In the genomic region with DNA sequence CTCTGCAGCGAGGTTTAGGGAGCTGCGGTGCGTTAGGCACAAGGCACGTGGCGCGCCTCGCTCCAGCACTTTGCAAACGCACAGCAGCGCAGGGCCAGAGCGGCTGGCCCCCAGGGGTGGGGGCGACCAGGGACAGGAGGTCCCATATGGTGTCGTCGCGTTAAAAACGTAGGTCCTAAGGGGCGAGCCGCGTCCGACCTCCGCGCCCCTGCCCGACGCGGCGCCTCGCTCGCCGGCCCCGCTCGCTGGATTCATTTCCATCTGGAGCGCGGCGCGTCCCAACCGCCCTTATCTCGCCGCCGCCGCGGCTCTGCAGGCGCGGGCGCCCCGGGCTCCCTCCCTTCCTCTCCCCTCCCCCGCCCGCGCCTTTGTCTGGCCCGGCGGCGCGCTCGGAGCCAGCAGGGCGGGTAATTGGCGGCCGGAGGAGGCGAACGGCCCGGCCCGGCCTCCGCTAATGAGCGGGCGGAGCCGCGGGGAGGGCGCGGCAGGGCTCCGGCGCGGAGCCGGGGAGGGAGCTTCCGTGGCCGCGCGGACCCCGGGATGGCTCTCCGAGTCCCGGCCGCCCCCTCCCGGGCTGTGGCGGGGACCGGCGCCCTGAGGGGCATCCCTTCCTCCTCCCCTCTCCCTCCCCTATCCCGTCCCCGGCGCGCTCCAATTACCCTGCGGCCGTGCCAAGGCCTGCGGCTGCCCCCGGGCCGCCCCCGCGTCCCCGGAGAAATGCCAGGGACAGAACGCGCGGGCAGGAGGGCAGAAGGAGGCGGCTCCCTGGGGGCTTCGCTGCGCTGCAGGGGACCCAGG, we compare ENCODE assay signal across 8 cellular contexts.
DNase-seq lines count a peak whose midpoint lies in the region; ATAC-seq and TF ChIP-seq lines count a peak whose summit lies in the region.

No MANE protein-coding gene starts in this region.

- H3K27me3 ChIP-seq in prostate gland (replicated peaks; ENCODE audit: insufficient read depth) = no peaks in the 10 kb centered on the region

- 0% methylated on average over 43 of the region's 100 CpGs for WGBS in prostate gland

- intact Hi-C loops in left ventricle myocardium superior (cut with micrococcal nuclease) (no loop called here), prostate gland (cut with DNase I) (no loop called here)

- TF ChIP-seq POLR2A in prostate gland (IDR thresholded peaks at IDR 0.05) = no peak

- TF ChIP-seq CTCF in prostate gland (IDR thresholded peaks at IDR 0.05) = no peak

- H3K9me3 ChIP-seq in prostate gland = no peaks in the 10 kb centered on the region

- H3K36me3 ChIP-seq in prostate gland = no peaks in the 10 kb centered on the region

- DNase-seq in NCI-H2081 (lab: John Stamatoyannopoulos, UW) (peak; percentile 78 to 80), NCI-H2081 treated with DMSO at 0.1 percent for 48 hours (lab: John Stamatoyannopoulos, UW) (no peak), NCI-H510A (lab: John Stamatoyannopoulos, UW) (peak; percentile 63), left ventricle myocardium superior (peak; percentile 86), prostate gland (ENCODE audit: low spot score) (peak; percentile 22)

- peak overlapping the region; percentile 35 to 37 for H3K4me3 ChIP-seq in prostate gland

- no peaks in the 10 kb centered on the region for H3K4me1 ChIP-seq in prostate gland (replicated peaks)

- ATAC-seq in left ventricle myocardium superior = peak; percentile 97
- ATAC-seq in GM21737 (IDR thresholded peaks at IDR 0.05; ENCODE audit: unreplicated experiment) = no peak
- ATAC-seq in HG02870 (IDR thresholded peaks at IDR 0.05; ENCODE audit: unreplicated experiment) = no peak

- peak overlapping the region; percentile 55 for H3K27ac ChIP-seq in angular gyrus (ENCODE audit: low read depth, low read length)
- H3K27ac ChIP-seq in prostate gland = peak overlapping the region in 1 of 2 donors; percentile 42
